ENCODE assay signal across 18 cellular contexts in the genomic region with DNA sequence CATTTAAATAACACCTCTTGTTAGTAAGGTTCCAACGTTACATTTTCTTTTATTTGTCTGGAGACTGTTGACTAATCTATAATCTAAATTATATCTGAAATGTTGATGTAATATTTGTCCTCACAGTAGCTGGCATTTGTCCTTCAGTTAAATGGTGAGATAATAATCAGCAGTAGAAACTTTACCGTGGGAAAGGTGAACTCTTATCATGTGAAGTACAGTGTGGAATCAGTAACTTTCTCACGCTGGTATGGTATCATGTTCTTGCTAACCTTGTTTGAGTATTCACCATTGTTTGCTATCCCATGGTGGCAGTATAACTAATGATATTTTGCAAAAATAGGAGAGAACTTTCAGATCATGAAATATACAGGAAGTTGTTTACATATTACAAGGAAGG. TPM values are rescaled to one million over a fixed set of nuclear protein-coding genes. Genes with fewer than 3 reads are reported as not detected.
A peak's percentile ranks its signal among the peaks of the same experiment; 100 is the strongest.
DNase-seq lines count a peak whose midpoint lies in the region; ATAC-seq, FAIRE-seq and TF ChIP-seq lines count a peak whose summit lies in the region.
"Had no signal": no experiment of that assay in that cellular context is flagged by ENCODE, and none has a peak within 500 bp of the region (broad histone marks: within the 10 kb centered on the region; RNA-seq: fewer than 3 reads in every experiment).

No MANE protein-coding gene starts in this region.

- H3K4me3 ChIP-seq in PC-3 (ENCODE audit: low read length) (0 out of 2 replicates have a peak overlapping the region, but pooled peaks have one; percentile 42), endothelial cell of umbilical vein (replicated peaks in 1 of 3; ENCODE audit: insufficient read depth in 1 of 3, low read depth in 1 of 3, low read length in 3 of 3) (no peak overlapping the region), smooth muscle cell (peak overlapping the region; percentile 21), neuronal stem cell (ENCODE audit: low read length in 2 of 2) (no peak overlapping the region)
- H3K4me3 ChIP-seq: upper lobe of right lung had no signal

- H3K27ac Mint-ChIP-seq in activated CD4-positive, alpha-beta T cell treated with anti-CD3 and anti-CD28 coated beads, Interleukin-2, amount 10 ng/mL, durations not matched to agents 24 days and 14 days = peak overlapping the region; percentile 15
- H3K27ac Mint-ChIP-seq: immature natural killer cell had no signal

- H3K27me3 Mint-ChIP-seq in activated CD4-positive, alpha-beta T cell treated with anti-CD3 and anti-CD28 coated beads, Interleukin-2, amount 10 ng/mL, durations not matched to agents 24 days and 14 days = no peaks in the 10 kb centered on the region
- H3K27me3 Mint-ChIP-seq: naive thymus-derived CD4-positive, alpha-beta T cell had no signal

- CTCF ChIA-PET in PC-3 (lab: Charles Lee) = no interaction called here
- CTCF ChIA-PET in endothelial cell of umbilical vein (lab: Charles Lee) = interaction anchor here (0.9 to 1.6 kb wide), 3 partner anchors 11 to 198 kb away, joined by 3 to 7 read pairs (median 3); no protein-coding TSS in a partner anchor

- H3K36me3 Mint-ChIP-seq in activated CD4-positive, alpha-beta T cell treated with anti-CD3 and anti-CD28 coated beads, Interleukin-2, amount 10 ng/mL, durations not matched to agents 24 days and 14 days (ENCODE audit: low read depth) = peaks cover 56% of the 10 kb centered on the region

- H3K9me3 ChIP-seq in PC-3 (ENCODE audit: low read length) (no peaks in the 10 kb centered on the region), endothelial cell of umbilical vein (replicated peaks; ENCODE audit: control insufficient read depth, insufficient read depth, low read length) (no peaks in the 10 kb centered on the region), smooth muscle cell (replicated peaks; ENCODE audit: low read depth) (no peaks in the 10 kb centered on the region), neuronal stem cell (replicated peaks in 1 of 2; ENCODE audit: control insufficient read depth in 2 of 2, insufficient read depth in 1 of 2, low read depth in 1 of 2, low read length in 2 of 2) (no peaks in the 10 kb centered on the region)
- H3K9me3 ChIP-seq: upper lobe of right lung had no signal

- dilution Hi-C loops in endothelial cell of umbilical vein (cut with MboI; ENCODE audit: extremely low pct_ligation_motif_present, low sequenced_read_pairs) = no loop called here

- H3K79me1 ChIP-seq in neuronal stem cell (ENCODE audit: low read depth, low read length) = no peaks in the 10 kb centered on the region

- H3K4me1 ChIP-seq in PC-3 (ENCODE audit: insufficient read depth, low read length) = peaks cover 29% of the 10 kb centered on the region
- peaks cover 20% of the 10 kb centered on the region for H3K4me1 ChIP-seq in endothelial cell of umbilical vein (ENCODE audit: control insufficient read depth, extremely low read depth, insufficient read depth, low read length)
- H3K4me1 ChIP-seq in smooth muscle cell (ENCODE audit: low read depth) = peaks cover 15% of the 10 kb centered on the region
- peaks cover 6% of the 10 kb centered on the region in 2 donors for H3K4me1 ChIP-seq in neuronal stem cell (ENCODE audit: control insufficient read depth in 2 of 2, insufficient read depth in 1 of 2, low read depth in 1 of 2, low read length in 2 of 2)

- no peak overlapping the region for H2AK5ac ChIP-seq in neuronal stem cell (ENCODE audit: low read depth, low read length)

- H3K27ac ChIP-seq in PC-3 (ENCODE audit: low read length) (peak overlapping the region; percentile 74), endothelial cell of umbilical vein (ENCODE audit: insufficient read depth, low read depth, low read length) (no peak overlapping the region), smooth muscle cell (ENCODE audit: low read depth) (no peak overlapping the region), neuronal stem cell (replicated peaks; ENCODE audit: low read length) (no peak overlapping the region)
- H3K27ac ChIP-seq: KMS-11, upper lobe of right lung had no signal

- no peak; the same call in 1 of the 2 replicates for TF ChIP-seq CTCF in PC-3 (conservative IDR thresholded peaks at IDR 0.05; ENCODE audit: low read depth, low read length)
- TF ChIP-seq CTCF in endothelial cell of umbilical vein (IDR thresholded peaks at IDR 0.05; ENCODE audit: extremely low read depth in 1 of 2, insufficient read depth in 1 of 2, low read depth in 1 of 2, low read length in 2 of 2) = no peak
- no peak for TF ChIP-seq CTCF in smooth muscle cell (IDR thresholded peaks at IDR 0.05; ENCODE audit: borderline replicate concordance, insufficient read depth, poor library complexity, severe bottlenecking)

- whole genome bisulfite sequencing in smooth muscle cell (ENCODE audit: low lambda C conversion rate) = 64% methylated on average over 3 of the region's 3 CpGs
- no CpG with 5 or more reads among the region's 3 CpGs for WGBS in neuronal stem cell (ENCODE audit: extremely low coverage in 2 of 2, insufficient read length in 2 of 2, insufficient replicate concordance in 1 of 2), 2 donors

- H3K9ac ChIP-seq in PC-3 (ENCODE audit: low read length) (peak overlapping the region; percentile 47), endothelial cell of umbilical vein (replicated peaks; ENCODE audit: extremely low read depth, insufficient read depth, low read length) (no peak overlapping the region), smooth muscle cell (ENCODE audit: low read depth) (no peak overlapping the region), neuronal stem cell (ENCODE audit: low read depth, low read length, poor library complexity) (no peak overlapping the region)
- H3K9ac ChIP-seq: KMS-11 had no signal

- no peak overlapping the region for H3K18ac ChIP-seq in neuronal stem cell (ENCODE audit: low read length)

- no peak overlapping the region for H4K8ac ChIP-seq in neuronal stem cell (ENCODE audit: low read depth, low read length)

- no peak overlapping the region for H2BK120ac ChIP-seq in neuronal stem cell (ENCODE audit: low read depth, low read length)

- BruUV-seq in PC-3 (replicated peaks; lab: Mats Ljungman, UMichigan) = no TSS peak
- no TSS peak for BruUV-seq in endothelial cell of umbilical vein (replicated peaks; lab: Mats Ljungman, UMichigan)

- H3F3A ChIP-seq in PC-3 (ENCODE audit: low read length, unreplicated experiment) = no peaks in the 10 kb centered on the region
- no peaks in the 10 kb centered on the region for H3F3A ChIP-seq in smooth muscle cell (ENCODE audit: low read depth)

- H3K36me3 ChIP-seq in PC-3 (ENCODE audit: low read depth, low read length) = peaks cover 46% of the 10 kb centered on the region
- peaks cover 0 to 19% of the 10 kb centered on the region in 2 experiments for H3K36me3 ChIP-seq in endothelial cell of umbilical vein (ENCODE audit: control insufficient read depth in 2 of 2, extremely low read depth in 1 of 2, insufficient read depth in 2 of 2, low read length in 2 of 2)
- H3K36me3 ChIP-seq in smooth muscle cell (ENCODE audit: low read depth) = peaks cover 3% of the 10 kb centered on the region
- H3K36me3 ChIP-seq in neuronal stem cell (replicated peaks in 1 of 2; ENCODE audit: control insufficient read depth in 2 of 2, insufficient read depth in 2 of 2, low read length in 2 of 2) = peaks cover 7 to 84% of the 10 kb centered on the region in 2 donors

- H3K4me3 Mint-ChIP-seq in activated CD4-positive, alpha-beta T cell treated with anti-CD3 and anti-CD28 coated beads, Interleukin-2, amount 10 ng/mL, durations not matched to agents 24 days and 14 days = peak overlapping the region; percentile 59
- H3K4me3 Mint-ChIP-seq: immature natural killer cell had no signal

- no peaks in the 10 kb centered on the region for H3K9me1 ChIP-seq in endothelial cell of umbilical vein (replicated peaks; ENCODE audit: control insufficient read depth, extremely low read depth, insufficient read depth, low read length)

- no peak overlapping the region for H2BK12ac ChIP-seq in neuronal stem cell (ENCODE audit: low read length)

- TF ChIP-seq POLR2A in endothelial cell of umbilical vein (IDR thresholded peaks at IDR 0.05; ENCODE audit: low read depth, low read length) = no peak

- H3K23ac ChIP-seq in neuronal stem cell (ENCODE audit: low read depth, low read length, poor library complexity) = no peak overlapping the region

- ATAC-seq in PC-3 = no peak
- ATAC-seq: naive thymus-derived CD4-positive, alpha-beta T cell; upper lobe of right lung had no signal

- H3K9me3 Mint-ChIP-seq in activated CD4-positive, alpha-beta T cell treated with anti-CD3 and anti-CD28 coated beads, Interleukin-2, amount 10 ng/mL, durations not matched to agents 24 days and 14 days = no peaks in the 10 kb centered on the region
- H3K9me3 Mint-ChIP-seq: immature natural killer cell; naive thymus-derived CD4-positive, alpha-beta T cell had no signal

- H2AFZ ChIP-seq in PC-3 (ENCODE audit: low read length) = no peak overlapping the region
- no peak overlapping the region for H2AFZ ChIP-seq in endothelial cell of umbilical vein (ENCODE audit: low read depth, low read length)
- no peak overlapping the region for H2AFZ ChIP-seq in smooth muscle cell (ENCODE audit: low read depth)
- no peak overlapping the region for H2AFZ ChIP-seq in neuronal stem cell (ENCODE audit: low read length)

- H2BK5ac ChIP-seq in neuronal stem cell (ENCODE audit: low read length) = no peak overlapping the region

- peaks cover 43% of the 10 kb centered on the region for H3K4me1 Mint-ChIP-seq in activated CD4-positive, alpha-beta T cell treated with anti-CD3 and anti-CD28 coated beads, Interleukin-2, amount 10 ng/mL, durations not matched to agents 24 days and 14 days

- H4K20me1 ChIP-seq in PC-3 (ENCODE audit: low read length) = peaks cover 41% of the 10 kb centered on the region
- no peaks in the 10 kb centered on the region for H4K20me1 ChIP-seq in endothelial cell of umbilical vein (replicated peaks; ENCODE audit: control insufficient read depth, extremely low read depth, insufficient read depth, low read length)
- no peaks in the 10 kb centered on the region for H4K20me1 ChIP-seq in smooth muscle cell (ENCODE audit: low read depth)

- no peak overlapping the region for H3K4ac ChIP-seq in neuronal stem cell (ENCODE audit: low read length)

- H3K27me3 ChIP-seq in PC-3 (ENCODE audit: low read length) (no peaks in the 10 kb centered on the region), endothelial cell of umbilical vein (ENCODE audit: control insufficient read depth in 2 of 2, insufficient read depth in 2 of 2, low read length in 2 of 2) (no peaks in the 10 kb centered on the region), smooth muscle cell (ENCODE audit: low read depth) (no peaks in the 10 kb centered on the region), neuronal stem cell (ENCODE audit: control insufficient read depth in 3 of 3, insufficient read depth in 3 of 3, low read depth in 1 of 3, low read length in 3 of 3) (no peaks in the 10 kb centered on the region)
- H3K27me3 ChIP-seq: upper lobe of right lung had no signal

- no peak for FAIRE-seq in endothelial cell of umbilical vein (lab: Jason Lieb, UNC)
- FAIRE-seq: TTC549 had no signal

- H3K4me2 ChIP-seq in PC-3 (ENCODE audit: low read length) (peak overlapping the region; percentile 66), endothelial cell of umbilical vein (ENCODE audit: insufficient read depth, low read length) (no peak overlapping the region), smooth muscle cell (no peak overlapping the region), neuronal stem cell (ENCODE audit: insufficient read depth, low read length, poor library complexity, severe bottlenecking) (no peak overlapping the region)
- H3K4me2 ChIP-seq: KMS-11 had no signal

- no peak overlapping the region for H2BK15ac ChIP-seq in neuronal stem cell (ENCODE audit: low read length)

- POLR2A ChIA-PET in PC-3 (lab: Charles Lee; ENCODE audit: unreplicated experiment) = no interaction called here
- POLR2A ChIA-PET in endothelial cell of umbilical vein (lab: Charles Lee) = no interaction called here

- H4K91ac ChIP-seq in neuronal stem cell (ENCODE audit: low read depth, low read length, poor library complexity) = no peak overlapping the region

- no peak overlapping the region for H3K14ac ChIP-seq in neuronal stem cell (ENCODE audit: low read length)

- DNase-seq in activated CD4-positive, alpha-beta T cell treated with anti-CD3 and anti-CD28 coated beads, Interleukin-2, amount 10 ng/mL, durations not matched to agents 24 days and 14 days = no peak
- no peak for DNase-seq in activated CD4-positive, alpha-beta T cell treated with anti-CD3 and anti-CD28 coated beads for 1 hour
- DNase-seq in PC-3 = peak; percentile 31
- peak; percentile 18 for DNase-seq in endothelial cell of umbilical vein (ENCODE audit: low read depth, low spot score)
- DNase-seq in smooth muscle cell (lab: John Stamatoyannopoulos, UW; ENCODE audit: unreplicated experiment) = no peak
- DNase-seq in stimulated activated naive CD4-positive, alpha-beta T cell treated with Interleukin-2 at 50 U/mL for 16 hours (lab: John Stamatoyannopoulos, UW) = no peak
- DNase-seq in NCI-H1417 (lab: John Stamatoyannopoulos, UW) = no peak
- DNase-seq in neuronal stem cell (ENCODE audit: low spot score) = no peak
- DNase-seq: activated CD8-positive, alpha-beta memory T cell treated with anti-CD3 and anti-CD28 coated beads, Interleukin-2, amount 50 U/mL, for 48 hours; DMS 273 treated with DMSO at 0.1 percent for 48 hours; foreskin melanocyte; immature natural killer cell; naive thymus-derived CD4-positive, alpha-beta T cell; stimulated activated CD4-positive, alpha-beta T cell treated with anti-CD3 and anti-CD28 coated beads, Interleukin-12 subunit alpha, Interleukin-12 subunit beta, amount 100 ng/mL, for 4 hours; upper lobe of right lung had no signal

- intact Hi-C loops in activated CD4-positive, alpha-beta T cell treated with anti-CD3 and anti-CD28 coated beads, Interleukin-2, amount 10 ng/mL, durations not matched to agents 24 days and 14 days (cut with micrococcal nuclease) = loop anchor here (5.0 kb wide), 3 partner anchors 158 to 293 kb away; a partner anchor contains a TSS
- intact Hi-C loops in PC-3 (cut with micrococcal nuclease) (loop anchor here (10.0 kb wide), 1 partner anchor 215 kb away; no protein-coding TSS in a partner anchor), endothelial cell of umbilical vein (cut with micrococcal nuclease) (loop anchor here (5.0 to 10.0 kb wide), 3 partner anchors 238 to 395 kb away; no protein-coding TSS in a partner anchor)

- H3K79me2 ChIP-seq in PC-3 (ENCODE audit: low read length) (peaks cover 66% of the 10 kb centered on the region), endothelial cell of umbilical vein (ENCODE audit: control insufficient read depth, insufficient read depth, low read length) (peaks cover 54% of the 10 kb centered on the region), smooth muscle cell (ENCODE audit: low read depth) (peaks cover 50% of the 10 kb centered on the region)

- H3K9me2 ChIP-seq in PC-3 (replicated peaks; ENCODE audit: low read length) = no peaks in the 10 kb centered on the region

RNA-seq across cellular contexts. Expression of a gene that starts 4.7 kb away (rescaled TPM):
- 71.0 and 76.8 TPM in 2 replicates for total RNA-seq in activated CD4-positive, alpha-beta T cell treated with anti-CD3 and anti-CD28 coated beads, Interleukin-2, amount 10 ng/mL, durations not matched to agents 24 days and 14 days
- total RNA-seq in PC-3 (2014; rRNA removed) (44.6 and 57.4 TPM in 2 replicates), endothelial cell of umbilical vein (51.9 and 52.6 TPM in 2 replicates), smooth muscle cell (31.8 and 42.5 TPM in 2 replicates)
- polyA plus RNA-seq in endothelial cell of umbilical vein (19.0 and 25.4 TPM in 2 replicates), smooth muscle cell (36.7 and 46.4 TPM in 2 replicates)
- polyA plus RNA-seq in endothelial cell of umbilical vein (2011; cell fraction: cytosol; rRNA removed) = 29.7 and 38.1 TPM in 2 replicates
- polyA plus RNA-seq in endothelial cell of umbilical vein (2011; cell fraction: nucleus; rRNA removed) = 24.4 and 35.9 TPM in 2 replicates
- polyA plus RNA-seq in endothelial cell of umbilical vein (2012) = 17.9 and 39.6 TPM in 2 replicates
- 20.2 and 28.5 TPM in 2 replicates for polyA minus RNA-seq in endothelial cell of umbilical vein
- polyA minus RNA-seq in endothelial cell of umbilical vein (2011; cell fraction: cytosol; rRNA and poly(A)+ RNA removed) = 31.2 TPM
- polyA minus RNA-seq in endothelial cell of umbilical vein (2011; cell fraction: nucleus; rRNA and poly(A)+ RNA removed) = 35.1 and 35.7 TPM in 2 replicates
- polyA plus RNA-seq in neuronal stem cell (2013, experiment 1 of 2) = 95.7 TPM
- 97.4 TPM for polyA plus RNA-seq in neuronal stem cell (2013, experiment 2 of 2)

RNA-seq across cellular contexts. Expression of a gene that starts 19.3 kb away (rescaled TPM):
- 0.30 and 0.31 TPM in 2 replicates for total RNA-seq in activated CD4-positive, alpha-beta T cell treated with anti-CD3 and anti-CD28 coated beads, Interleukin-2, amount 10 ng/mL, durations not matched to agents 24 days and 14 days
- total RNA-seq in PC-3 (2014; rRNA removed) = not detected in 2 replicates
- total RNA-seq in endothelial cell of umbilical vein = not detected in 2 replicates
- not detected in 2 replicates for polyA plus RNA-seq in endothelial cell of umbilical vein
- not detected in 2 replicates for polyA plus RNA-seq in endothelial cell of umbilical vein (2011; cell fraction: cytosol; rRNA removed)
- polyA plus RNA-seq in endothelial cell of umbilical vein (2011; cell fraction: nucleus; rRNA removed) = not detected in 2 replicates
- polyA plus RNA-seq in endothelial cell of umbilical vein (2012) = not detected in 2 replicates
- polyA minus RNA-seq in endothelial cell of umbilical vein = not detected in 2 replicates
- polyA minus RNA-seq in endothelial cell of umbilical vein (2011; cell fraction: cytosol; rRNA and poly(A)+ RNA removed) = not detected
- not detected in 2 replicates for polyA minus RNA-seq in endothelial cell of umbilical vein (2011; cell fraction: nucleus; rRNA and poly(A)+ RNA removed)
- not detected in 2 replicates for total RNA-seq in smooth muscle cell
- not detected in 2 replicates for polyA plus RNA-seq in smooth muscle cell
- polyA plus RNA-seq in neuronal stem cell (2013, experiment 1 of 2) = not detected
- polyA plus RNA-seq in neuronal stem cell (2013, experiment 2 of 2) = not detected
- total RNA-seq: A673, upper lobe of right lung had no signal
- polyA plus RNA-seq: immature natural killer cell had no signal

Comparison
In these comparisons a context has a peak if more than half of its experiments do, and no peak if none do; other contexts are left out.
1. DNase-seq: peak in PC-3 (single experiment) and endothelial cell of umbilical vein (single experiment); none in activated CD4-positive, alpha-beta T cell treated with anti-CD3 and anti-CD28 coated beads, Interleukin-2, amount 10 ng/mL, durations not matched to agents 24 days and 14 days (single experiment), activated CD4-positive, alpha-beta T cell treated with anti-CD3 and anti-CD28 coated beads for 1 hour (single experiment), smooth muscle cell (single experiment), stimulated activated naive CD4-positive, alpha-beta T cell treated with Interleukin-2 at 50 U/mL for 16 hours (single experiment), NCI-H1417 (0 of 3) and neuronal stem cell (single experiment).
2. H3K4me3 ChIP-seq: peak in PC-3 (single experiment) and smooth muscle cell (single experiment); none in endothelial cell of umbilical vein (0 of 3) and neuronal stem cell (0 of 2).